Comparison of ENCODE assay signal across 19 cellular contexts in genomic region chr5:168975331-168975730, GRCh38.
DNase-seq lines count a peak whose midpoint lies in the region; ATAC-seq and TF ChIP-seq lines count a peak whose summit lies in the region.
"Had no signal": no experiment of that assay in that cellular context is flagged by ENCODE, and none has a peak within 500 bp of the region (broad histone marks: within the 10 kb centered on the region; RNA-seq: fewer than 3 reads in every experiment).

No MANE protein-coding gene starts in this region.

- no peaks in the 10 kb centered on the region for H3K9me3 Mint-ChIP-seq in type B pancreatic cell
- H3K9me3 Mint-ChIP-seq: H9, HFFc6 had no signal

- no peak overlapping the region for H2BK12ac ChIP-seq in mesenchymal stem cell (ENCODE audit: low read length in 2 of 2)

- H3K27ac Mint-ChIP-seq in type B pancreatic cell: peak overlapping the region; percentile 27
- H3K27ac Mint-ChIP-seq: CD4-positive, alpha-beta memory T cell; H9; HFFc6 had no signal

- peak overlapping the region; percentile 91 for H3K27ac ChIP-seq in SJSA1
- H3K27ac ChIP-seq in mesenchymal stem cell (ENCODE audit: low read length, poor library complexity, severe bottlenecking): peak overlapping the region; percentile 95
- no peak overlapping the region for H3K27ac ChIP-seq in tibial nerve

- no peak overlapping the region for H4K91ac ChIP-seq in mesenchymal stem cell (ENCODE audit: low read length)

- ATAC-seq in SK-N-SH treated with all-trans-retinoic acid at 6 μM for 48 hours: no peak
- ATAC-seq: GM12878, HCT116 had no signal

- H3K4me1 ChIP-seq in SJSA1 (replicated peaks) (peaks cover 68% of the 10 kb centered on the region), mesenchymal stem cell (ENCODE audit: control insufficient read depth, insufficient read depth, low read depth, low read length) (peaks cover 25% of the 10 kb centered on the region), tibial nerve (peaks cover 0 to 26% (median 0%) of the 10 kb centered on the region in 4 donors)

- no peak overlapping the region for H3K23ac ChIP-seq in mesenchymal stem cell (ENCODE audit: low read length in 2 of 2)

- no peaks in the 10 kb centered on the region for H3K36me3 ChIP-seq in SJSA1
- H3K36me3 ChIP-seq in mesenchymal stem cell (ENCODE audit: control insufficient read depth in 1 of 2, insufficient read depth in 2 of 2, low read depth in 1 of 2, low read length in 2 of 2): no peaks in the 10 kb centered on the region
- no peaks in the 10 kb centered on the region for H3K36me3 ChIP-seq in tibial nerve

- H3K4me1 Mint-ChIP-seq in type B pancreatic cell (ENCODE audit: unreplicated experiment): peaks cover 61% of the 10 kb centered on the region
- H3K4me1 Mint-ChIP-seq: CD4-positive, alpha-beta memory T cell had no signal

- no peak overlapping the region for H3K4me2 ChIP-seq in mesenchymal stem cell (ENCODE audit: low read length, poor library complexity, severe bottlenecking)

- H3K79me1 ChIP-seq in mesenchymal stem cell (replicated peaks; ENCODE audit: low read length, poor library complexity, severe bottlenecking): no peaks in the 10 kb centered on the region

- TF ChIP-seq CTCF in type B pancreatic cell (conservative IDR thresholded peaks at IDR 0.05) (no peak), tibial nerve (IDR thresholded peaks at IDR 0.05) (no peak)

- no peak overlapping the region for H2BK15ac ChIP-seq in mesenchymal stem cell (ENCODE audit: low read depth, poor library complexity, severe bottlenecking)

- no peak overlapping the region for H3K9ac ChIP-seq in mesenchymal stem cell (ENCODE audit: low read length)
- H3K9ac ChIP-seq: GM23248 had no signal

- H3K4me3 ChIP-seq in SJSA1 (no peak overlapping the region), mesenchymal stem cell (ENCODE audit: insufficient read depth in 1 of 2, low read depth in 1 of 2, low read length in 2 of 2) (no peak overlapping the region), tibial nerve (no peak overlapping the region)
- H3K4me3 ChIP-seq: GM12878, GM23248 had no signal

- H3K18ac ChIP-seq in mesenchymal stem cell (ENCODE audit: low read depth in 1 of 2, low read length in 2 of 2): no peak overlapping the region

- H3K9me3 ChIP-seq in SJSA1 (replicated peaks) (no peaks in the 10 kb centered on the region), mesenchymal stem cell (ENCODE audit: control insufficient read depth, low read length) (no peaks in the 10 kb centered on the region), tibial nerve (no peaks in the 10 kb centered on the region)

- no peak overlapping the region for H3K14ac ChIP-seq in mesenchymal stem cell (ENCODE audit: low read length in 2 of 2)

- peak overlapping the region; percentile 18 for H2AFZ ChIP-seq in mesenchymal stem cell (ENCODE audit: low read depth, low read length)
- H2AFZ ChIP-seq: GM23248 had no signal

- no peak overlapping the region for H2BK120ac ChIP-seq in mesenchymal stem cell (ENCODE audit: low read depth, low read length)

- 76% methylated on average over 1 of the region's 3 CpGs for WGBS in mesenchymal stem cell
- WGBS in tibial nerve, 2 donors: 70 to 75% methylated on average over 3 of the region's 3 CpGs

- no peak overlapping the region for H3K4me3 Mint-ChIP-seq in type B pancreatic cell
- H3K4me3 Mint-ChIP-seq: CD4-positive, alpha-beta memory T cell; H9; HFFc6 had no signal

- H3K4ac ChIP-seq in mesenchymal stem cell (ENCODE audit: low read depth in 1 of 2, low read length in 2 of 2): no peak overlapping the region

- H2AK5ac ChIP-seq in mesenchymal stem cell (ENCODE audit: low read length, severe bottlenecking): peak overlapping the region; percentile 90

- no peaks in the 10 kb centered on the region for H3K27me3 ChIP-seq in SJSA1 (replicated peaks)
- no peaks in the 10 kb centered on the region for H3K27me3 ChIP-seq in mesenchymal stem cell (ENCODE audit: control insufficient read depth in 1 of 2, insufficient read depth in 1 of 2, low read length in 2 of 2)
- H3K27me3 ChIP-seq in tibial nerve: no peaks in the 10 kb centered on the region

- no peak overlapping the region for H2BK5ac ChIP-seq in mesenchymal stem cell (ENCODE audit: low read depth, low read length, poor library complexity, severe bottlenecking)

- no peak for DNase-seq in SJSA1 (ENCODE audit: low read depth in 1 of 2, low spot score in 2 of 2)
- DNase-seq in mesenchymal stem cell: no peak
- no peak for DNase-seq in type B pancreatic cell (ENCODE audit: extremely low spot score, unreplicated experiment)
- no peak for DNase-seq in tibial nerve (ENCODE audit: low spot score in 2 of 2)
- no peak for DNase-seq in OCI-M1 (lab: John Stamatoyannopoulos, UW)
- no peak for DNase-seq in DMS153 treated with DMSO at 0.1 percent for 48 hours (lab: John Stamatoyannopoulos, UW; ENCODE audit: unreplicated experiment)
- DNase-seq: C1 segment of cervical spinal cord; CD4-positive, alpha-beta memory T cell; COR-L47; DMS153; DMS79; EL; GDM1; GM23248; H9; HFFc6 had no signal

- TF ChIP-seq POLR2A in tibial nerve (IDR thresholded peaks at IDR 0.05): no peak

- H4K8ac ChIP-seq in mesenchymal stem cell (ENCODE audit: low read length): no peak overlapping the region

- no peak for TF ChIP-seq EP300 in tibial nerve (IDR thresholded peaks at IDR 0.05)

- no peaks in the 10 kb centered on the region for H3K36me3 Mint-ChIP-seq in type B pancreatic cell
- H3K36me3 Mint-ChIP-seq: CD4-positive, alpha-beta memory T cell had no signal

- peaks cover 37% of the 10 kb centered on the region for H3K27me3 Mint-ChIP-seq in type B pancreatic cell

TF ChIP-seq in SK-N-SH treated with all-trans-retinoic acid at 6 μM for 48 hours, 23 proteins besides CTCF, POLR2A, EP300 and RAD21:
- TF ChIP-seq BACH2 (CRISPR knock-in tag; IDR thresholded peaks at IDR 0.05; ENCODE audit: borderline replicate concordance): no peak
- TF ChIP-seq CSRNP3 (CRISPR knock-in tag; IDR thresholded peaks at IDR 0.05): no peak
- peak; percentile 46; the same call in 1 of the 2 replicates for TF ChIP-seq ZFP30 (CRISPR knock-in tag; IDR thresholded peaks at IDR 0.05)
- TF ChIP-seq OSR1 (CRISPR knock-in tag; IDR thresholded peaks at IDR 0.05): no peak
- TF ChIP-seq CREB5 (CRISPR knock-in tag; IDR thresholded peaks at IDR 0.05; ENCODE audit: low read depth): no peak

Comparison
In these comparisons a context has a peak if more than half of its experiments do, and no peak if none do; other contexts are left out.
1. H3K27ac ChIP-seq: peak in SJSA1 (single experiment) and mesenchymal stem cell (single experiment); none in tibial nerve (0 of 4).